Comparison of ENCODE assay signal across 24 cellular contexts in genomic region chr13:45704211-45704739, GRCh38. TPM values are rescaled to one million over a fixed set of nuclear protein-coding genes. Genes with fewer than 3 reads are reported as not detected.
DNase-seq lines count a peak whose midpoint lies in the region; ATAC-seq, FAIRE-seq and TF ChIP-seq lines count a peak whose summit lies in the region.
"Had no signal": no experiment of that assay in that cellular context is flagged by ENCODE, and none has a peak within 500 bp of the region (broad histone marks: within the 10 kb centered on the region; RNA-seq: fewer than 3 reads in every experiment).

No MANE protein-coding gene starts in this region.

- H4K20me1 ChIP-seq in H9 (ENCODE audit: control insufficient read depth, insufficient read depth, insufficient read length) (no peaks in the 10 kb centered on the region), H1 (replicated peaks in 1 of 2; ENCODE audit: control insufficient read depth in 1 of 2, insufficient read depth in 2 of 2, low read length in 2 of 2) (no peaks in the 10 kb centered on the region)
- H4K20me1 ChIP-seq: BLaER1 treated with 17β-estradiol and CSF1 and Interleukin-3, amounts not matched to agents 10 nM and 100 nM had no signal

- no peak overlapping the region for H3K9ac ChIP-seq in H9 (ENCODE audit: extremely low read depth, insufficient read length, low read length)
- no peak overlapping the region for H3K9ac ChIP-seq in H1 (replicated peaks in 1 of 4; ENCODE audit: extremely low read depth in 1 of 4, low read depth in 3 of 4, low read length in 3 of 4)
- H3K9ac ChIP-seq in neuronal stem cell (ENCODE audit: low read depth, low read length, poor library complexity) = no peak overlapping the region
- H3K9ac ChIP-seq: BLaER1 treated with 17β-estradiol and CSF1 and Interleukin-3, amounts not matched to agents 10 nM and 100 nM had no signal

- FAIRE-seq in GM12891 (lab: Jason Lieb, UNC) = peak; percentile 13
- FAIRE-seq in H1 (lab: Jason Lieb, UNC) = no peak
- FAIRE-seq: A549, H54 had no signal

- H3K9me3 ChIP-seq in H9 (ENCODE audit: control insufficient read depth, low read depth, low read length) (no peaks in the 10 kb centered on the region), H1 (ENCODE audit: insufficient read depth in 2 of 2, low read depth in 1 of 2, low read length in 1 of 2) (no peaks in the 10 kb centered on the region), neuronal stem cell (replicated peaks in 1 of 2; ENCODE audit: control insufficient read depth in 2 of 2, insufficient read depth in 1 of 2, low read depth in 1 of 2, low read length in 2 of 2) (peaks cover 0 to 2% of the 10 kb centered on the region in 2 donors)
- H3K9me3 ChIP-seq: A549; BE2C; BLaER1 treated with 17β-estradiol and CSF1 and Interleukin-3, amounts not matched to agents 10 nM and 100 nM had no signal

- H2BK12ac ChIP-seq in H9 (ENCODE audit: insufficient read length, low read depth, low read length) (no peak overlapping the region), H1 (ENCODE audit: low read depth, low read length) (no peak overlapping the region), neuronal stem cell (ENCODE audit: low read length) (no peak overlapping the region)

- H3K27me3 Mint-ChIP-seq in H9 (ENCODE audit: low read depth) = peaks cover 7% of the 10 kb centered on the region; the same call in 1 of the 2 replicates

- H2BK120ac ChIP-seq in H9 (ENCODE audit: low read depth, low read length, poor library complexity, severe bottlenecking) (no peak overlapping the region), H1 (replicated peaks; ENCODE audit: low read depth, low read length) (no peak overlapping the region), neuronal stem cell (ENCODE audit: low read depth, low read length) (no peak overlapping the region)

- H3K36me3 Mint-ChIP-seq in H9 (ENCODE audit: insufficient read depth in 1 of 3, low read depth in 3 of 3) = no peaks in the 10 kb centered on the region
- H3K36me3 Mint-ChIP-seq: CD4-positive, alpha-beta memory T cell had no signal

- CTCF ChIA-PET in H1 (lab: Charles Lee; ENCODE audit: partially characterized antibody) = interaction anchor here (0.9 to 4.8 kb wide), 4 partner anchors 13 to 104 kb away, joined by 3 to 31 read pairs (median 12); no protein-coding TSS in a partner anchor

- DNase-seq in GM12891 (ENCODE audit: insufficient read length, low spot score) (no peak), H9 (no peak), H1 (ENCODE audit: low read depth in 1 of 2, low spot score in 2 of 2) (no peak), neuronal stem cell (ENCODE audit: low spot score) (no peak)
- no peak for DNase-seq in activated naive CD4-positive, alpha-beta T cell treated with Interleukin-2 at 50 U/mL for 16 hours
- DNase-seq: 8988T; ACHN; AML-193; BE2C; Calu3; CD4-positive, alpha-beta memory T cell; COR-L47; DMS53; DMS79 treated with DMSO at 0.1 percent for 48 hours; GF-D8; HCEC 1CT had no signal

- H4K91ac ChIP-seq in H9 (ENCODE audit: insufficient read length, low read depth, low read length) (no peak overlapping the region), H1 (replicated peaks; ENCODE audit: insufficient read length, low read length) (peak overlapping the region; percentile 41), neuronal stem cell (ENCODE audit: low read depth, low read length, poor library complexity) (no peak overlapping the region)

- H3K36me3 ChIP-seq in H1 (ENCODE audit: control insufficient read depth in 2 of 4, insufficient read depth in 4 of 4, low read length in 3 of 4) = no peaks in the 10 kb centered on the region
- no peaks in the 10 kb centered on the region for H3K36me3 ChIP-seq in neuronal stem cell (replicated peaks in 1 of 2; ENCODE audit: control insufficient read depth in 2 of 2, insufficient read depth in 2 of 2, low read length in 2 of 2)
- H3K36me3 ChIP-seq: BE2C; BLaER1 treated with 17β-estradiol and CSF1 and Interleukin-3, amounts not matched to agents 10 nM and 100 nM had no signal

- H3K27me3 ChIP-seq in H9 (ENCODE audit: insufficient read depth, low read length) (no peaks in the 10 kb centered on the region), H1 (replicated peaks in 1 of 4; ENCODE audit: control insufficient read depth in 3 of 4, extremely low read depth in 1 of 4, insufficient read depth in 3 of 4, low read length in 3 of 4) (0 out of 7 replicates have a peak, but pooled peaks cover 0 to 2% (median 0%) of the 10 kb centered on the region in 4 experiments), neuronal stem cell (ENCODE audit: control insufficient read depth in 3 of 3, insufficient read depth in 3 of 3, low read depth in 1 of 3, low read length in 3 of 3) (peaks cover 0 to 19% (median 0%) of the 10 kb centered on the region in 3 experiments)
- H3K27me3 ChIP-seq: BLaER1 treated with 17β-estradiol and CSF1 and Interleukin-3, amounts not matched to agents 10 nM and 100 nM had no signal

- no peak for TF ChIP-seq EP300 in H1 (IDR thresholded peaks at IDR 0.05; ENCODE audit: borderline replicate concordance in 1 of 2, low read depth in 2 of 2, low read length in 2 of 2)

- no CpG with 5 or more reads among the region's 9 CpGs for WGBS in H9 (ENCODE audit: extremely low coverage, insufficient read length, low lambda C conversion rate)
- WGBS in H1 (ENCODE audit: extremely low coverage in 1 of 2, insufficient coverage in 1 of 2, insufficient read length in 1 of 2, insufficient replicate concordance in 2 of 2, low coverage in 1 of 2, low lambda C conversion rate in 2 of 2, missing lambda C conversion rate in 1 of 2), 2 experiments = 91% methylated on average over 9 of the region's 9 CpGs; no CpG with 5 or more reads in 1 of the 2 experiments
- no CpG with 5 or more reads among the region's 9 CpGs for WGBS in neuronal stem cell (ENCODE audit: extremely low coverage in 2 of 2, insufficient read length in 2 of 2, insufficient replicate concordance in 1 of 2), 2 donors

- H4K8ac ChIP-seq in H9 (replicated peaks; ENCODE audit: insufficient read length, low read depth, low read length) = no peak overlapping the region
- H4K8ac ChIP-seq in H1 (ENCODE audit: extremely low read depth, insufficient read depth, low read length) = no peak overlapping the region; the same call in 1 of the 2 replicates
- H4K8ac ChIP-seq in neuronal stem cell (ENCODE audit: low read depth, low read length) = no peak overlapping the region

- no peak overlapping the region for H3K56ac ChIP-seq in H9 (ENCODE audit: insufficient read length, low read depth, low read length)
- no peak overlapping the region for H3K56ac ChIP-seq in H1 (replicated peaks; ENCODE audit: insufficient read length, low read depth, low read length)

- no peak for TF ChIP-seq RAD21 in H1 (IDR thresholded peaks at IDR 0.05 in 1 of 2, conservative IDR thresholded peaks at IDR 0.05 in 1 of 2; ENCODE audit: low read depth in 2 of 2, low read length in 2 of 2)

- TF ChIP-seq POLR2A in GM12891 (IDR thresholded peaks at IDR 0.05; ENCODE audit: low read depth, low read length) = no peak
- TF ChIP-seq POLR2A in H1 (IDR thresholded peaks at IDR 0.05; ENCODE audit: control extremely low read depth in 1 of 2, low read depth in 2 of 2, low read length in 2 of 2) = no peak

- no peak overlapping the region for H2AK5ac ChIP-seq in H9 (ENCODE audit: insufficient read length, low read length)
- H2AK5ac ChIP-seq in H1 (ENCODE audit: low read depth, low read length) = no peak overlapping the region
- no peak overlapping the region for H2AK5ac ChIP-seq in neuronal stem cell (ENCODE audit: low read depth, low read length)

- no peak overlapping the region for H2AFZ ChIP-seq in H9 (ENCODE audit: low read length)
- H2AFZ ChIP-seq in H1 (ENCODE audit: low read length) = no peak overlapping the region
- H2AFZ ChIP-seq in neuronal stem cell (ENCODE audit: low read length) = no peak overlapping the region
- H2AFZ ChIP-seq: GM23338 had no signal

- H4K5ac ChIP-seq in H9 (ENCODE audit: insufficient read length, low read depth, low read length) (no peak overlapping the region), H1 (ENCODE audit: insufficient read length, low read depth, low read length) (no peak overlapping the region)

- H3K14ac ChIP-seq in H9 (ENCODE audit: insufficient read depth, low read length) = no peak overlapping the region
- no peak overlapping the region for H3K14ac ChIP-seq in H1 (ENCODE audit: insufficient read length)
- H3K14ac ChIP-seq in neuronal stem cell (ENCODE audit: low read length) = peak overlapping the region; percentile 10

- no peaks in the 10 kb centered on the region; the same call in 1 of the 2 replicates for H3K4me1 ChIP-seq in H9 (ENCODE audit: insufficient read depth, low read length)
- peaks cover 0 to 9% (median 3%) of the 10 kb centered on the region in 4 experiments; a peak in 3 of 7 replicates for H3K4me1 ChIP-seq in H1 (replicated peaks in 1 of 4; ENCODE audit: control insufficient read depth in 3 of 4, insufficient read depth in 4 of 4, low read length in 3 of 4)
- H3K4me1 ChIP-seq in neuronal stem cell (ENCODE audit: control insufficient read depth in 2 of 2, insufficient read depth in 1 of 2, low read depth in 1 of 2, low read length in 2 of 2) = peaks cover 4 to 13% of the 10 kb centered on the region in 2 donors
- H3K4me1 ChIP-seq: A549, BE2C had no signal

- peaks cover 25 to 26% of the 10 kb centered on the region in 2 experiments for H3K4me1 Mint-ChIP-seq in H9
- H3K4me1 Mint-ChIP-seq: CD4-positive, alpha-beta memory T cell had no signal

- no peak overlapping the region for H2BK15ac ChIP-seq in H9 (ENCODE audit: low read depth, low read length)
- no peak overlapping the region for H2BK15ac ChIP-seq in H1 (ENCODE audit: low read length)
- no peak overlapping the region for H2BK15ac ChIP-seq in neuronal stem cell (ENCODE audit: low read length)

- ATAC-seq in GM21447 (IDR thresholded peaks at IDR 0.05; ENCODE audit: unreplicated experiment) (no peak), HG03342 (IDR thresholded peaks at IDR 0.05; ENCODE audit: unreplicated experiment) (no peak)
- ATAC-seq: A549 had no signal

- no peak overlapping the region for H3K4me3 ChIP-seq in H1 (ENCODE audit: extremely low read depth in 1 of 4, insufficient read depth in 2 of 4, low read depth in 3 of 4, low read length in 4 of 4)
- H3K4me3 ChIP-seq in neuronal stem cell (ENCODE audit: low read length in 2 of 2) = no peak overlapping the region
- H3K4me3 ChIP-seq: A549; BLaER1 treated with 17β-estradiol and CSF1 and Interleukin-3, amounts not matched to agents 10 nM and 100 nM; GM23338 had no signal

- POLR2A ChIA-PET in H1 (lab: Charles Lee; ENCODE audit: partially characterized antibody) = no interaction called here

- H3K4ac ChIP-seq in H9 (ENCODE audit: low read depth, low read length) (no peak overlapping the region), H1 (replicated peaks; ENCODE audit: insufficient read length, low read depth, low read length) (no peak overlapping the region), neuronal stem cell (ENCODE audit: low read length) (no peak overlapping the region)

- no peak overlapping the region for H3T11ph ChIP-seq in H9 (ENCODE audit: low read length)

- TF ChIP-seq CTCF in H9 (conservative IDR thresholded peaks at IDR 0.05) = no peak
- no peak for TF ChIP-seq CTCF in H1 (IDR thresholded peaks at IDR 0.05; ENCODE audit: control extremely low read depth in 1 of 3, insufficient read depth in 1 of 3, low read depth in 1 of 3, low read length in 3 of 3)

- H3K23ac ChIP-seq in H9 (ENCODE audit: insufficient read length, low read depth, low read length) (no peak overlapping the region), H1 (ENCODE audit: insufficient read length) (no peak overlapping the region), neuronal stem cell (ENCODE audit: low read depth, low read length, poor library complexity) (no peak overlapping the region)

- H3K4me3 Mint-ChIP-seq in H9 = no peak overlapping the region
- H3K4me3 Mint-ChIP-seq: GM23338 had no signal

- no peak overlapping the region for H3K27ac ChIP-seq in H9 (ENCODE audit: insufficient read length, low read depth, low read length)
- no peak overlapping the region for H3K27ac ChIP-seq in H1 (ENCODE audit: low read depth, low read length)
- H3K27ac ChIP-seq in neuronal stem cell (replicated peaks; ENCODE audit: low read length) = no peak overlapping the region
- H3K27ac ChIP-seq: A549; BLaER1 treated with 17β-estradiol and CSF1 and Interleukin-3, amounts not matched to agents 10 nM and 100 nM had no signal

- no peaks in the 10 kb centered on the region for H3K9me3 Mint-ChIP-seq in H9
- H3K9me3 Mint-ChIP-seq: GM23338 had no signal

- H3K18ac ChIP-seq in H9 (ENCODE audit: insufficient read length, low read depth, low read length) (peak overlapping the region; percentile 32), H1 (ENCODE audit: extremely low read depth, low read length) (no peak overlapping the region), neuronal stem cell (ENCODE audit: low read length) (peak overlapping the region; percentile 1)

- no peak overlapping the region; a peak in 1 of 7 replicates for H3K27ac Mint-ChIP-seq in H9
- H3K27ac Mint-ChIP-seq: CD4-positive, alpha-beta memory T cell; GM23338 had no signal

- no peaks in the 10 kb centered on the region for H3K79me2 ChIP-seq in H9 (ENCODE audit: insufficient read depth, low read length)
- no peaks in the 10 kb centered on the region for H3K79me2 ChIP-seq in H1 (ENCODE audit: control insufficient read depth in 1 of 2, insufficient read depth in 2 of 2, low read length in 2 of 2)

- no peak overlapping the region for H2BK5ac ChIP-seq in H9 (ENCODE audit: insufficient read length, low read length)
- H2BK5ac ChIP-seq in H1 (ENCODE audit: low read depth, low read length) = no peak overlapping the region
- peak overlapping the region; percentile 25 for H2BK5ac ChIP-seq in neuronal stem cell (ENCODE audit: low read length)

- no peaks in the 10 kb centered on the region for H3K23me2 ChIP-seq in H9 (ENCODE audit: insufficient read length, low read depth, low read length, poor library complexity, severe bottlenecking)
- no peaks in the 10 kb centered on the region for H3K23me2 ChIP-seq in H1 (ENCODE audit: low read depth, low read length)

- no peak overlapping the region for H2BK20ac ChIP-seq in H9 (ENCODE audit: low read depth, low read length, poor library complexity, severe bottlenecking)
- H2BK20ac ChIP-seq in H1 (ENCODE audit: low read length) = no peak overlapping the region

- H3K4me2 ChIP-seq in H9 (ENCODE audit: insufficient read depth, insufficient read length, low read length) = no peak overlapping the region
- H3K4me2 ChIP-seq in H1 (ENCODE audit: insufficient read depth in 1 of 2, low read depth in 2 of 2, low read length in 2 of 2) = no peak overlapping the region
- no peak overlapping the region for H3K4me2 ChIP-seq in neuronal stem cell (ENCODE audit: insufficient read depth, low read length, poor library complexity, severe bottlenecking)
- H3K4me2 ChIP-seq: A549, GM23338 had no signal

- H3K79me1 ChIP-seq in H9 (ENCODE audit: insufficient read depth, low read depth, low read length, poor library complexity, severe bottlenecking) (no peaks in the 10 kb centered on the region), H1 (ENCODE audit: low read depth, low read length) (no peaks in the 10 kb centered on the region; the same call in 1 of the 2 replicates), neuronal stem cell (ENCODE audit: low read depth, low read length) (no peaks in the 10 kb centered on the region)

RNA-seq across cellular contexts. Expression of gene CBY2, which starts 2.2 kb away (rescaled TPM):
- not detected for polyA plus RNA-seq in GM12891 (2012; ENCODE audit: low read depth, missing spikeins)
- total RNA-seq in H9 (2021) = not detected in 2 replicates
- total RNA-seq in H1 (2021; fragmentation: NEBNext Ultra II Directional; extraction: Animal tissue kit (Norgen Biotek cat#: 25700)) = not detected in 2 replicates
- polyA plus RNA-seq in H1 (2011; rRNA removed) = 0.63 TPM in 1 of 2 replicates, not detected in the other
- 0.18 TPM for polyA plus RNA-seq in H1 (2011; cell fraction: cytosol; rRNA removed)
- 0.40 TPM for polyA plus RNA-seq in H1 (2011; cell fraction: nucleus; rRNA removed)
- polyA plus RNA-seq in H1 (2012, experiment 1 of 2) = not detected in 4 replicates
- not detected for polyA plus RNA-seq in H1 (2012, experiment 2 of 2)
- 0.04 TPM for polyA plus RNA-seq in H1 (2013, experiment 1 of 2)
- not detected for polyA plus RNA-seq in H1 (2013, experiment 2 of 2)
- not detected in 2 replicates for polyA minus RNA-seq in H1 (2011; rRNA and poly(A)+ RNA removed)
- not detected for polyA minus RNA-seq in H1 (2011; cell fraction: cytosol; rRNA and poly(A)+ RNA removed)
- polyA minus RNA-seq in H1 (2011; cell fraction: nucleus; rRNA and poly(A)+ RNA removed) = not detected
- polyA plus RNA-seq in neuronal stem cell (2013, experiment 1 of 2) = 0.08 TPM
- 0.10 TPM for polyA plus RNA-seq in neuronal stem cell (2013, experiment 2 of 2)
- total RNA-seq: Calu3, Daoy, G401 had no signal
